Comparison of ENCODE assay signal across 11 cellular contexts in the genomic region with DNA sequence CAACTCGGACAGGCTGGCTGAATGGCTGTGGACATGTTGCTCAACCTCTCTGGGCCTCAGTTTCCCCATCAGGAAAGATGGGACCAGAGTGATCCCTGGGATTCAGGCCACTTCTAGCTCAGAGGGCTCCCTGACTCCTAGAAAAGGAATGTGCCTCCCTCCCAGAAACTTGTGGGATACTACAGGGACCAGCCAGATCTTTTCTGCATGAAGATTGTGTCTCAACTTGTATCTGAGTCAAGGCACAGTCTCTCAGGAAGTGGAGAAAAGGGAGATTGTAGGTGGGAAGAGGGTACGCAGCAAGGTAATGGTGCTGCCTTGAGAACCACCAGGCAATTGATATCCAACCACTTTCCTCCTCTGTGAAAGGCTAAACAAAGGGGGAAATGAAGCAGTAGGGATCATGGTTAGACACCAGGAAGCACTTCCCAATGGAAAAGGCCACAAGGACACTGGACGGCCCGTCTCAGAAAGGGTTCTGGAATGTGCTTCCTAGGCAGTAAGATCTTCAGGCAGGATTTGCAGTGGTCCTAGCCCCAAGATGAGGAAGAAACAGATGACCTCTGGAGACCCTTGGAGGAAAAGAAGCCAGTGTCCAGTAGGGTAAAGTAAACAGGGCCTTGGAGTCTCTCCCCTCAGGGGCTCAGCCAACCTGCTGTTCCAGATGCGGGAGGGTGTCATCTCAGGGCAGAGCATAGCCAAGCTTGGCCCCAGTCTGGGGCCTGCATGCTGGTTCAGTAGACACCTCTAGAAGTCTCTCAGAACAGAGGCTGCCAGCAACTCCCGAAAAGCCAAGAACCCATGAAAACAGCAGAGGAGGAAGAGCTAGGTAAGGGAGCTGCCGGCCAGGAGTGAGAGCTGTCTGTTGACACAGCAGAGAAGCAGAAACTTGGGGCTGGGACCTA. TPM values are rescaled to one million over a fixed set of nuclear protein-coding genes. Genes with fewer than 3 reads are reported as not detected.
A peak's percentile ranks its signal among the peaks of the same experiment; 100 is the strongest.
DNase-seq lines count a peak whose midpoint lies in the region; ATAC-seq and TF ChIP-seq lines count a peak whose summit lies in the region.
"Had no signal": no experiment of that assay in that cellular context is flagged by ENCODE, and none has a peak within 500 bp of the region (broad histone marks: within the 10 kb centered on the region; RNA-seq: fewer than 3 reads in every experiment).

No MANE protein-coding gene starts in this region.

- DNase-seq in NCI-H2171 treated with DMSO at 0.1 percent for 48 hours (lab: John Stamatoyannopoulos, UW) (peak; percentile 60), NCI-H2171 (lab: John Stamatoyannopoulos, UW) (no peak), T-cell (no peak), fibroblast of gingiva (ENCODE audit: low read depth) (peak; percentile 28), progenitor cell of endocrine pancreas (ENCODE audit: low spot score, unreplicated experiment) (no peak), NCI-H2227 treated with DMSO at 0.1 percent for 48 hours (lab: John Stamatoyannopoulos, UW) (no peak), NCI-H345 (lab: John Stamatoyannopoulos, UW) (no peak), NCI-H1930 (lab: John Stamatoyannopoulos, UW) (no peak)
- DNase-seq: activated CD4-positive, alpha-beta T cell treated with anti-CD3 and anti-CD28 coated beads for 4 hours; activated naive CD8-positive, alpha-beta T cell treated with anti-CD3 and anti-CD28 coated beads, Interleukin-2, amount 10 ng/mL, durations not matched to agents 7 days and 5 days; GOT3 had no signal

- no peaks in the 10 kb centered on the region for H3K9me3 Mint-ChIP-seq in T-cell
- no peaks in the 10 kb centered on the region for H3K9me3 Mint-ChIP-seq in progenitor cell of endocrine pancreas (ENCODE audit: low read depth)
- H3K9me3 Mint-ChIP-seq: activated naive CD8-positive, alpha-beta T cell treated with anti-CD3 and anti-CD28 coated beads, Interleukin-2, amount 10 ng/mL, durations not matched to agents 7 days and 5 days had no signal

- H3K27ac Mint-ChIP-seq in T-cell (peak overlapping the region; percentile 24 to 75), progenitor cell of endocrine pancreas (peak overlapping the region; percentile 59)
- H3K27ac Mint-ChIP-seq: activated naive CD8-positive, alpha-beta T cell treated with anti-CD3 and anti-CD28 coated beads, Interleukin-2, amount 10 ng/mL, durations not matched to agents 7 days and 5 days had no signal

- CTCF ChIA-PET in T-cell (lab: Charles Lee), result no interaction called here

- POLR2A ChIA-PET in T-cell (lab: Charles Lee), result interaction anchor here in 1 of 2 donors (0.6 kb wide), 1 partner anchor 16 kb away, joined by 3 read pairs; no protein-coding TSS in a partner anchor

- H3K4me3 Mint-ChIP-seq in T-cell (peak overlapping the region in 1 of 3 donors; percentile 36), progenitor cell of endocrine pancreas (ENCODE audit: low read depth) (no peak overlapping the region)
- H3K4me3 Mint-ChIP-seq: activated naive CD8-positive, alpha-beta T cell treated with anti-CD3 and anti-CD28 coated beads, Interleukin-2, amount 10 ng/mL, durations not matched to agents 7 days and 5 days had no signal

- no peaks in the 10 kb centered on the region for H3K27me3 Mint-ChIP-seq in T-cell
- no peaks in the 10 kb centered on the region for H3K27me3 Mint-ChIP-seq in progenitor cell of endocrine pancreas
- H3K27me3 Mint-ChIP-seq: activated naive CD8-positive, alpha-beta T cell treated with anti-CD3 and anti-CD28 coated beads, Interleukin-2, amount 10 ng/mL, durations not matched to agents 7 days and 5 days had no signal

- ATAC-seq in T-cell (replicated peaks in 1 of 4), result no peak

- H3K36me3 Mint-ChIP-seq in T-cell, result peaks cover 5% of the 10 kb centered on the region
- no peaks in the 10 kb centered on the region for H3K36me3 Mint-ChIP-seq in progenitor cell of endocrine pancreas (ENCODE audit: insufficient read depth)
- H3K36me3 Mint-ChIP-seq: activated naive CD8-positive, alpha-beta T cell treated with anti-CD3 and anti-CD28 coated beads, Interleukin-2, amount 10 ng/mL, durations not matched to agents 7 days and 5 days had no signal

- H3K4me1 Mint-ChIP-seq in T-cell, result peaks cover 74 to 89% (median 79%) of the 10 kb centered on the region in 3 donors
- H3K4me1 Mint-ChIP-seq in progenitor cell of endocrine pancreas (ENCODE audit: low read depth), result peaks cover 21% of the 10 kb centered on the region

- TF ChIP-seq CTCF in progenitor cell of endocrine pancreas (IDR thresholded peaks at IDR 0.05; ENCODE audit: unreplicated experiment), result no peak

RNA-seq across cellular contexts. Expression of a gene that starts 16.8 kb away (rescaled TPM):
- 10 to 100 TPM; 36.0 to 76.2 (median 37.7) TPM for total RNA-seq in T-cell
- 21.0 and 24.4 TPM in 2 replicates for total RNA-seq in progenitor cell of endocrine pancreas

RNA-seq across cellular contexts. Expression of a gene that starts 37.3 kb away (rescaled TPM):
- 1 to 10 TPM in 4 of 5 donors, under 1 TPM in 1; 0.85 to 2.8 (median 2.2) TPM for total RNA-seq in T-cell
- total RNA-seq in progenitor cell of endocrine pancreas, result 29.3 and 30.0 TPM in 2 replicates

Comparison
In these comparisons a context has a peak if more than half of its experiments do, and no peak if none do; other contexts are left out.
1. DNase-seq: peak in NCI-H2171 treated with DMSO at 0.1 percent for 48 hours (single experiment) and fibroblast of gingiva (single experiment); none in NCI-H2171 (single experiment), T-cell (0 of 34), progenitor cell of endocrine pancreas (single experiment), NCI-H2227 treated with DMSO at 0.1 percent for 48 hours (single experiment), NCI-H345 (single experiment) and NCI-H1930 (0 of 2).